ENCODE assay signal across 1 cellular context in the genomic region with DNA sequence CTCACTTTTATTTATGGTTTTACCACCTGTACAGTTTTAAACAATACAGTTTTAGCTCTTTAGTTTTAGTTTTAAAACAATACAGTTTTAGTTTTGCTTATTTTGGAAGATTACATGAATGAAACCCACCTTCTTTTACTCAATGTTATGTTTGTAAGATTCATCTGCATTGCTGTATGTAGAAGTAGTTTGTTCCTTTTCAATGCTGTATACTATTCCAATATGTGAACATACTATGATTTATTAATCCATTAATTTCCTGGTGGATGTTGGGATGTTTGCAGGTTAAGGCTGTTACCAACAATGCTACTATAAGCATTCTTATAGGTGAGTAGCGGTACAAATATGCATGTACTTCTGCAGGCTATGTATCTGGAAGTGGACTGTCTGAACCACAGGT.
TF ChIP-seq lines count a peak whose summit lies in the region.

No MANE protein-coding gene starts in this region.

TF ChIP-seq in A549, 52 proteins besides CTCF, POLR2A, EP300 and RAD21:
- 0 out of 2 replicates have a peak, but pooled peaks have one; percentile 62 for TF ChIP-seq HDAC2 (IDR thresholded peaks at IDR 0.05)
- no peak for TF ChIP-seq ZFP36 (IDR thresholded peaks at IDR 0.05; ENCODE audit: borderline replicate concordance, partially characterized antibody)
- TF ChIP-seq KDM1A (IDR thresholded peaks at IDR 0.05; ENCODE audit: low read depth), result peak; percentile 68
- TF ChIP-seq NR3C1 (IDR thresholded peaks at IDR 0.05), result no peak
